8 cellular contexts compared by ENCODE assay signal in the genomic region with DNA sequence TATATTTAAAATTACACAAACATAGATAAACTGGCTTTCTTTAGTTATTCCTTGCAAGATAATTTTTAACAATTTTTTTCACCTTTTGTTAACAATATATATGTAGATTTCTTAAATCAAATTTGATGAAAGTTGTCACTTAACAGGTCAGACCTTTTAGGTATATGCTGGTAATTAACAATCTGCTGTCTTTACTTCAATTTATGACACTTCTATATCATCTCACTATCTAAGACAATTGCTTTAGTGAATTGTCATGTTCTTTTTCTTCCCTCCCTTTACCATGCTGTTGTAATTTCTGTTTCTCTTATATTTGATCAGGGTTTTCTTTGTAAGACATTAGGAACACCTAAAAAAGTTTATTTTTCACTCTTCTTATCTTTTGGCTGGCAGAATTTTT. TPM values are rescaled to one million over a fixed set of nuclear protein-coding genes. Genes with fewer than 3 reads are reported as not detected.
A peak's percentile ranks its signal among the peaks of the same experiment; 100 is the strongest.
DNase-seq lines count a peak whose midpoint lies in the region; ATAC-seq and TF ChIP-seq lines count a peak whose summit lies in the region.

No MANE protein-coding gene starts in this region.

- CTCF ChIA-PET in MCF 10A (lab: Yijun Ruan, JAX) (no interaction called here), PC-9 (lab: Charles Lee) (no interaction called here)

- H3K4me3 ChIP-seq in AG10803 (ENCODE audit: low read length): peak overlapping the region; percentile 70
- no peak overlapping the region for H3K4me3 ChIP-seq in PC-9

- H3K27ac ChIP-seq in KOPT-K1 (ENCODE audit: low read depth, low read length, poor library complexity, severe bottlenecking) (peak overlapping the region; percentile 97), PC-9 (no peak overlapping the region)

- no peaks in the 10 kb centered on the region for H4K20me1 ChIP-seq in PC-9 (ENCODE audit: insufficient read depth)

- intact Hi-C loops in MCF 10A (cut with micrococcal nuclease) (no loop called here), PC-9 (cut with micrococcal nuclease; ENCODE audit: unreplicated experiment) (no loop called here)

- TF ChIP-seq CTCF in AG10803 (conservative IDR thresholded peaks at IDR 0.05; ENCODE audit: low read length) (no peak), MCF 10A (IDR thresholded peaks at IDR 0.05; ENCODE audit: unreplicated experiment) (no peak), PC-9 (conservative IDR thresholded peaks at IDR 0.05) (no peak)

- peaks cover 62% of the 10 kb centered on the region for H3K4me1 Mint-ChIP-seq in MCF 10A (ENCODE audit: insufficient read depth, unreplicated experiment)
- H3K4me1 Mint-ChIP-seq in naive thymus-derived CD8-positive, alpha-beta T cell: peaks cover 43 to 82% (median 63%) of the 10 kb centered on the region in 4 donors

- H3K36me3 ChIP-seq in KOPT-K1 (ENCODE audit: insufficient read depth, low read length): peaks cover 32% of the 10 kb centered on the region
- H3K36me3 ChIP-seq in PC-9 (ENCODE audit: low read depth): no peaks in the 10 kb centered on the region

- H3K9me3 ChIP-seq in KOPT-K1 (ENCODE audit: insufficient read depth, low read length, poor library complexity, severe bottlenecking): no peaks in the 10 kb centered on the region
- H3K9me3 ChIP-seq in PC-9 (ENCODE audit: insufficient read depth, low read depth): no peaks in the 10 kb centered on the region

- no peak for ATAC-seq in naive thymus-derived CD8-positive, alpha-beta T cell
- ATAC-seq in GM21529 (IDR thresholded peaks at IDR 0.05; ENCODE audit: unreplicated experiment) (no peak), GM18909 (IDR thresholded peaks at IDR 0.05; ENCODE audit: poor library complexity, unreplicated experiment) (no peak), GM18907 (IDR thresholded peaks at IDR 0.05; ENCODE audit: unreplicated experiment) (no peak)

- BruUV-seq in MCF 10A (replicated peaks; lab: Mats Ljungman, UMichigan): no TSS peak
- no TSS peak for BruUV-seq in PC-9 (replicated peaks; lab: Mats Ljungman, UMichigan)

- no peaks in the 10 kb centered on the region for H3K4me1 ChIP-seq in PC-9 (replicated peaks; ENCODE audit: insufficient read depth)

- H2AFZ ChIP-seq in PC-9: no peak overlapping the region

- H3K27me3 Mint-ChIP-seq in MCF 10A (ENCODE audit: insufficient read depth, unreplicated experiment): no peaks in the 10 kb centered on the region
- H3K27me3 Mint-ChIP-seq in naive thymus-derived CD8-positive, alpha-beta T cell: no peaks in the 10 kb centered on the region

- 0 out of 2 replicates have a peak, but pooled peaks cover 1% of the 10 kb centered on the region for H3K27me3 ChIP-seq in PC-9 (ENCODE audit: insufficient read depth, low read depth)

- H3K79me2 ChIP-seq in PC-9 (ENCODE audit: low read depth): no peaks in the 10 kb centered on the region

- H3K36me3 Mint-ChIP-seq in MCF 10A (ENCODE audit: insufficient read depth, unreplicated experiment): peaks cover 52% of the 10 kb centered on the region
- peaks cover 7 to 31% (median 24%) of the 10 kb centered on the region in 3 donors for H3K36me3 Mint-ChIP-seq in naive thymus-derived CD8-positive, alpha-beta T cell

- no peaks in the 10 kb centered on the region for H3K9me2 ChIP-seq in PC-9 (ENCODE audit: insufficient read depth)

- peaks cover 10% of the 10 kb centered on the region for H3K9me3 Mint-ChIP-seq in MCF 10A (ENCODE audit: unreplicated experiment)
- H3K9me3 Mint-ChIP-seq in naive thymus-derived CD8-positive, alpha-beta T cell: peaks cover 0 to 9% (median 0%) of the 10 kb centered on the region in 9 donors

- H3K4me2 ChIP-seq in PC-9: no peak overlapping the region

- no peak for DNase-seq in AG10803 (ENCODE audit: low read depth)
- DNase-seq in MCF 10A (ENCODE audit: unreplicated experiment): peak; percentile 5
- no peak for DNase-seq in naive thymus-derived CD8-positive, alpha-beta T cell
- DNase-seq in PC-9: no peak

- no peaks in the 10 kb centered on the region; the same call in 1 of the 2 replicates for H3F3A ChIP-seq in PC-9 (ENCODE audit: insufficient read depth, low read depth)

- H3K4me3 Mint-ChIP-seq in MCF 10A (ENCODE audit: unreplicated experiment): peak overlapping the region; percentile 88
- peak overlapping the region; percentile 82 to 99 (median 93) for H3K4me3 Mint-ChIP-seq in naive thymus-derived CD8-positive, alpha-beta T cell

- POLR2A ChIA-PET in MCF 10A (lab: Yijun Ruan, JAX) (interaction anchor here (1.3 to 4.2 kb wide), 4 partner anchors 9 to 76 kb away, joined by 8 to 120 read pairs (median 12); a partner anchor contains a TSS), PC-9 (lab: Charles Lee; ENCODE audit: unreplicated experiment) (no interaction called here)
- POLR2A ChIA-PET in naive thymus-derived CD8-positive, alpha-beta T cell (lab: Charles Lee): no interaction called here

- H3K27ac Mint-ChIP-seq in MCF 10A (ENCODE audit: low read depth, unreplicated experiment): peak overlapping the region; percentile 69
- H3K27ac Mint-ChIP-seq in naive thymus-derived CD8-positive, alpha-beta T cell: peak overlapping the region; percentile 62 to 99 (median 91)

RNA-seq across cellular contexts. Expression of a gene that starts 2.0 kb away (rescaled TPM):
- total RNA-seq in MCF 10A (2022) (139 and 163 TPM in 2 replicates), PC-9 (2021) (18.5 and 31.3 TPM in 2 replicates)
- total RNA-seq in naive thymus-derived CD8-positive, alpha-beta T cell: 10 to 100 TPM; 83.4 to 89.8 TPM
- 10 to 100 TPM; 49.2 to 55.2 (median 53.5) TPM for polyA plus RNA-seq in naive thymus-derived CD8-positive, alpha-beta T cell
